Comparison of ENCODE assay signal across 8 cellular contexts in the genomic region with DNA sequence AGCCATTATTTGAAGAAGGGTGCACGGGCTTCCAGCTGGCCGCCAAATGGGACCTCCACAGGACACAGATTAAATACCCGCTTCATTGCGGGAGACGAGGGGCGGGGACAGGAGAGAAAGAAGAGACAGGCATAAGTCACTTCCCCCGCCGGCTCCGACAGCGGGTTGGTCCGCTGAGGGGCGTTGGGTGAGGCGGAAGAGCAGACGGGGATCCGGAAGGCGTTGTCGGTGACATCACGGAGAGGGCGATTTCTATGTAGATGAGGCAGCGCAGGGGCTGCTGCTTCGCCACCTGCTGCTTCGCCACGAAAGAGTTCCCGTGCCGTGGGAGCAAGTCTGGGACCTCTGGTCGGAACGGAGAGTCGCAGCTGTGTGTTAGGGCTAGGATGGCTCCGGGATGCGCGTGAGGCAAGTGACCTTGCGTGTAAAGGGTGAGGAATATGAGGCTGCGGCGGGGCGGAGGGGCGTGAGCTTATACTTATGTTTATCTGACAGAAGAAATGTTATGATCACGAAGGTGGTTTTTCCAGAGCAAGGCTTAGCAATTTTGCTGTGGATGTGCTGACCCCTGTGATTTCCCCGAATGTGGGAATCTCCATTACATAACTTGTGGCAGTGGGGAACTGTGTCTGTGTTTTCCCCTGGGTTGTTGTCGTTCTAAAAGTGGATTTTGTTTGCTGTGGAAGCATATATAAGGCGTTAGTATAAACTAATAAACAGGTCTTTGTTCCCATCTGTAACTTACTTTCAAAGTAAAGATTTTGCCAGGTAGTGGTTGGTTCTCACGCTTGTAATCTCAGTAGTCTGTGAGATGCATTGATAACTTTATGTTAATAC. TPM values are rescaled to one million over a fixed set of nuclear protein-coding genes. Genes with fewer than 3 reads are reported as not detected.
DNase-seq lines count a peak whose midpoint lies in the region; ATAC-seq, FAIRE-seq and TF ChIP-seq lines count a peak whose summit lies in the region.
"Not testable (repeated sequence)": the region's sequence is repeated elsewhere in the genome, so short reads cannot be mapped to it uniquely, and the experiment has no call there.

No MANE protein-coding gene starts in this region.

- not testable (repeated sequence) for TF ChIP-seq CTCF in SU-DHL-6 (IDR thresholded peaks at IDR 0.05; ENCODE audit: insufficient read depth, low read length, poor library complexity, severe bottlenecking); omental fat pad (IDR thresholded peaks at IDR 0.05)

- not testable (repeated sequence) for H4K20me1 ChIP-seq in SU-DHL-6 (ENCODE audit: low read depth, low read length)

- H3K27me3 Mint-ChIP-seq in activated naive CD8-positive, alpha-beta T cell treated with anti-CD3 and anti-CD28 coated beads, Interleukin-2, amount 10 ng/mL, durations not matched to agents 7 days and 5 days, result not testable (repeated sequence)

- peaks cover 18% of the 10 kb centered on the region for H3K4me1 Mint-ChIP-seq in activated naive CD8-positive, alpha-beta T cell treated with anti-CD3 and anti-CD28 coated beads, Interleukin-2, amount 10 ng/mL, durations not matched to agents 7 days and 5 days

- not testable (repeated sequence) for H3F3A ChIP-seq in SU-DHL-6 (ENCODE audit: insufficient read depth)

- H3K4me2 ChIP-seq in SU-DHL-6 (ENCODE audit: low read depth, low read length, poor library complexity, severe bottlenecking), result peak overlapping the region; percentile 58

- H3K27ac Mint-ChIP-seq in activated naive CD8-positive, alpha-beta T cell treated with anti-CD3 and anti-CD28 coated beads, Interleukin-2, amount 10 ng/mL, durations not matched to agents 7 days and 5 days, result peak overlapping the region; percentile 99

- peak; percentile 20 for DNase-seq in GM12891 (ENCODE audit: insufficient read length, low spot score)
- DNase-seq in NCI-H128 (lab: John Stamatoyannopoulos, UW; ENCODE audit: unreplicated experiment), result peak; percentile 47
- peak; percentile 84 for DNase-seq in activated naive CD8-positive, alpha-beta T cell treated with anti-CD3 and anti-CD28 coated beads, Interleukin-2, amount 10 ng/mL, durations not matched to agents 7 days and 5 days
- peak; percentile 97 for DNase-seq in Right ventricle myocardium inferior (ENCODE audit: missing footprints)
- DNase-seq in omental fat pad (ENCODE audit: low spot score), result peak; percentile 54
- peak; percentile 85 for DNase-seq in superior temporal gyrus (ENCODE audit: extremely low spot score)

- not testable (repeated sequence) for H3K79me2 ChIP-seq in SU-DHL-6 (ENCODE audit: insufficient read depth, low read length)

- ATAC-seq in HG02763 (IDR thresholded peaks at IDR 0.05; ENCODE audit: unreplicated experiment) (peak; percentile 92), Right ventricle myocardium inferior (peak; percentile 98), omental fat pad (ENCODE audit: low FRiP score) (peak; percentile 97)
- ATAC-seq in activated naive CD8-positive, alpha-beta T cell treated with anti-CD3 and anti-CD28 coated beads, Interleukin-2, amount 10 ng/mL, durations not matched to agents 7 days and 5 days (ENCODE audit: low read depth), result peak; percentile 89

- not testable (repeated sequence) for H3K27me3 ChIP-seq in SU-DHL-6 (ENCODE audit: low read length)

- peak; percentile 100 for TF ChIP-seq POLR2A in GM12891 (IDR thresholded peaks at IDR 0.05; ENCODE audit: low read depth, low read length)

- H3K36me3 ChIP-seq in SU-DHL-6 (ENCODE audit: low read length), result not testable (repeated sequence)

- H2AFZ ChIP-seq in SU-DHL-6 (ENCODE audit: low read depth, low read length, severe bottlenecking), result not testable (repeated sequence)

- H3K9me2 ChIP-seq in SU-DHL-6 (replicated peaks; ENCODE audit: insufficient read depth, low read length), result not testable (repeated sequence)

- peak overlapping the region; percentile 62 for H3K9ac ChIP-seq in SU-DHL-6 (ENCODE audit: low read length)

- FAIRE-seq in GM12891 (lab: Jason Lieb, UNC), result not testable (repeated sequence)

- H3K9me3 ChIP-seq in SU-DHL-6 (ENCODE audit: insufficient read depth, low read length), result not testable (repeated sequence)

- POLR2A ChIA-PET in activated naive CD8-positive, alpha-beta T cell treated with anti-CD3 and anti-CD28 coated beads, Interleukin-2, amount 10 ng/mL, durations not matched to agents 7 days and 5 days (lab: Charles Lee), result interaction anchor here (1.2 kb wide), 1 partner anchor 209 kb away, joined by 3 read pairs; no protein-coding TSS in a partner anchor

- peak overlapping the region; percentile 74 for H3K27ac ChIP-seq in SU-DHL-6 (ENCODE audit: low read depth, low read length)

- not testable (repeated sequence) for H3K9me3 Mint-ChIP-seq in activated naive CD8-positive, alpha-beta T cell treated with anti-CD3 and anti-CD28 coated beads, Interleukin-2, amount 10 ng/mL, durations not matched to agents 7 days and 5 days

- not testable (repeated sequence) for H3K36me3 Mint-ChIP-seq in activated naive CD8-positive, alpha-beta T cell treated with anti-CD3 and anti-CD28 coated beads, Interleukin-2, amount 10 ng/mL, durations not matched to agents 7 days and 5 days

- H3K4me3 Mint-ChIP-seq in activated naive CD8-positive, alpha-beta T cell treated with anti-CD3 and anti-CD28 coated beads, Interleukin-2, amount 10 ng/mL, durations not matched to agents 7 days and 5 days, result peak overlapping the region; percentile 93

- intact Hi-C loops in Right ventricle myocardium inferior (cut with DNase I), result not testable (repeated sequence)

- peak overlapping the region; percentile 43 for H3K4me3 ChIP-seq in SU-DHL-6 (ENCODE audit: insufficient read depth, low read length, poor library complexity, severe bottlenecking)

TF ChIP-seq in GM12891, 5 proteins besides CTCF, POLR2A, EP300 and RAD21:
- TF ChIP-seq TAF1 (IDR thresholded peaks at IDR 0.05; ENCODE audit: low read depth, low read length) (peak; percentile 89), SPI1 (IDR thresholded peaks at IDR 0.05; ENCODE audit: low read depth, low read length) (peak; percentile 52), POLR2AphosphoS5 (IDR thresholded peaks at IDR 0.05; ENCODE audit: low read depth, low read length) (peak; percentile 100), PAX5 (IDR thresholded peaks at IDR 0.05; ENCODE audit: insufficient read depth, low read length, severe bottlenecking) (peak; percentile 20), POU2F2 (IDR thresholded peaks at IDR 0.05; ENCODE audit: low read depth, low read length) (peak; percentile 99)

RNA-seq across cellular contexts. Expression of a gene that starts 52.9 kb away (rescaled TPM):
- not detected for polyA plus RNA-seq in GM12891 (2012; ENCODE audit: low read depth, missing spikeins)
- 1 to 10 TPM; 1.2 to 3.9 TPM for total RNA-seq in activated naive CD8-positive, alpha-beta T cell treated with anti-CD3 and anti-CD28 coated beads, Interleukin-2, amount 10 ng/mL, durations not matched to agents 7 days and 5 days
- total RNA-seq in Right ventricle myocardium inferior (not detected), omental fat pad (not detected)

Comparison
In these comparisons a context has a peak if more than half of its experiments do, and no peak if none do; other contexts are left out.
1. Peak in every context shown above with its lines: DNase-seq, ATAC-seq, H3K4me3 ChIP-seq and H3K27ac ChIP-seq.
2. DNase-seq: peak in every context shown above with its lines; median percentile 97 in Right ventricle myocardium inferior; 85 in superior temporal gyrus; 84 in activated naive CD8-positive, alpha-beta T cell treated with anti-CD3 and anti-CD28 coated beads, Interleukin-2, amount 10 ng/mL, durations not matched to agents 7 days and 5 days; 54 in omental fat pad; 47 in NCI-H128; 20 in GM12891.